Comparison of ENCODE assay signal across 16 cellular contexts in the genomic region with DNA sequence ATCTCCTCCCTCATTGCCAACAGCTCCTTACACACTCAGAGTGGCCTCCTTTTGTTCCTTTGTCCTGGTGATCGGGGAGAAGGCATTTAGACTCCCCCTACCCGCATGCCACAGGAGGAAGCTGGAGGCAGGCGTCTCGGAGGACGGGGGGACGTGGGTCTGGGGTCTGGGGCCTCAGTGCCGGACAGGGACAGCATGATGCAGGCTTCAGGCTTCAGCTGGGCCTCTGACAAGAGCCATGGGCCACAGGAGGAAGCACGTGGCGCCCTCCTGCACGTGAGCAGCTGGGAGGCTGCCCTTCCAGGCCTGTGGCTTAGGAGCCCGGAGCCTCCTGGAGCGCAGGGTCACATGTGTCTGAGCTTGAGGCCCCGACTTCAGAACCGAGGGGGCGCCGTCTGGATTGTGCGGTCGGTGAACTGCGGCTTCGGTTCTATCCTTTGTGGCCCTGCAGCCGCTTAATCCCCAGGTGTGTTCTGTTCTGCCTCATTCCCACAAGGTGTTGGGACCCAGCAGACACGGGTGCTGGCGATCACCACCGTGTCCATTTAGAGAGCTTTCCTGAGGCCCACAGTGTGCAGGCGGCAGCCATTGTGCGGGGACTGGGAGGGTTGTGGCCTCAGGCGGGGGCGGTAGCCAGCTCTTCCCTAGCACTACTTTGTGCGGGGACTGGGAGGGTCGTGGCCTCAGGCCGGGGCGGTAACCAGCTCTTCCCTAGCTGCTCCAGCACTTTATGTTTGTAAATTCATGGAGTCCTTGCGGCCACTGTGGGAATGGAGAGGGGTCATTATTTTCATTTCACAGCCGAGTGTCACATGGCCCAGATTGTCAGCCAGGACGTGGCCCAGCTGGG.
DNase-seq lines count a peak whose midpoint lies in the region; ATAC-seq and TF ChIP-seq lines count a peak whose summit lies in the region.
"Had no signal": no experiment of that assay in that cellular context is flagged by ENCODE, and none has a peak within 500 bp of the region (broad histone marks: within the 10 kb centered on the region; RNA-seq: fewer than 3 reads in every experiment).

No MANE protein-coding gene starts in this region.

- no peak overlapping the region for H3K27ac ChIP-seq in osteoblast (ENCODE audit: low read depth, low read length)
- H3K27ac ChIP-seq in aorta (ENCODE audit: low read depth in 1 of 2, low read length in 2 of 2): no peak overlapping the region
- H3K27ac ChIP-seq: C4-2B, hepatocyte, thoracic aorta had no signal

- 89 to 91% methylated on average over 35 of the region's 35 CpGs for WGBS in aorta, 2 donors

- peaks cover 8% of the 10 kb centered on the region for H3K27me3 Mint-ChIP-seq in activated naive CD8-positive, alpha-beta T cell treated with anti-CD3 and anti-CD28 coated beads, Interleukin-2, amount 50 U/mL, for 24 hours

- intact Hi-C loops in left cardiac atrium (cut with DNase I) (no loop called here), aorta (cut with DNase I) (loop anchor here in 1 of 2 donors (10.0 kb wide), 1 partner anchor 901 kb away; no protein-coding TSS in a partner anchor)

- H3K27me3 ChIP-seq in osteoblast (ENCODE audit: insufficient read depth, low read length) (no peaks in the 10 kb centered on the region), aorta (ENCODE audit: control insufficient read depth in 1 of 2, insufficient read depth in 2 of 2, low read length in 1 of 2) (no peaks in the 10 kb centered on the region)
- H3K27me3 ChIP-seq: hepatocyte had no signal

- peak; percentile 47 for DNase-seq in activated effector memory CD4-positive, alpha-beta T cell treated with anti-CD3 and anti-CD28 coated beads, Interleukin-2, amount 50 U/mL, for 16 hours
- no peak for DNase-seq in activated effector memory CD4-positive, alpha-beta T cell treated with Interleukin-2 at 50 U/mL for 16 hours
- no peak for DNase-seq in left cardiac atrium
- peak; percentile 61 for DNase-seq in osteoblast (ENCODE audit: insufficient read length, low spot score, missing footprints)
- peak in 1 of 2 donors; percentile 73 for DNase-seq in aorta
- no peak for DNase-seq in activated naive CD8-positive, alpha-beta T cell treated with anti-CD3 and anti-CD28 coated beads, Interleukin-2, amount 50 U/mL, for 24 hours
- no peak for DNase-seq in effector CD8-positive, alpha-beta T cell (lab: John Stamatoyannopoulos, UW)
- DNase-seq in activated CD4-positive, alpha-beta T cell treated with anti-CD3 and anti-CD28 coated beads for 1 hour: no peak
- DNase-seq: GOT3 had no signal

- H3K4me1 ChIP-seq in osteoblast (ENCODE audit: insufficient read depth, low read length) (no peaks in the 10 kb centered on the region), aorta (ENCODE audit: control insufficient read depth in 1 of 2, insufficient read depth in 2 of 2, low read length in 2 of 2) (no peaks in the 10 kb centered on the region)

- H4K20me1 ChIP-seq in osteoblast (ENCODE audit: insufficient read depth, low read length): no peaks in the 10 kb centered on the region

- H3K4me2 ChIP-seq in osteoblast (ENCODE audit: insufficient read depth, low read length): no peak overlapping the region
- H3K4me2 ChIP-seq: SK-N-SH had no signal

- no peak overlapping the region for H2AFZ ChIP-seq in osteoblast (ENCODE audit: low read length)
- H2AFZ ChIP-seq: hepatocyte had no signal

- H3K27ac Mint-ChIP-seq in activated naive CD8-positive, alpha-beta T cell treated with anti-CD3 and anti-CD28 coated beads, Interleukin-2, amount 50 U/mL, for 24 hours: no peak overlapping the region
- H3K27ac Mint-ChIP-seq: activated naive CD8-positive, alpha-beta T cell treated with anti-CD3 and anti-CD28 coated beads, Interleukin-2, amount 10 ng/mL, durations not matched to agents 7 days and 5 days had no signal

- no peaks in the 10 kb centered on the region for H3K9me3 Mint-ChIP-seq in activated naive CD8-positive, alpha-beta T cell treated with anti-CD3 and anti-CD28 coated beads, Interleukin-2, amount 50 U/mL, for 24 hours
- H3K9me3 Mint-ChIP-seq: activated naive CD8-positive, alpha-beta T cell treated with anti-CD3 and anti-CD28 coated beads, Interleukin-2, amount 10 ng/mL, durations not matched to agents 7 days and 5 days had no signal

- H3K36me3 ChIP-seq in osteoblast (ENCODE audit: insufficient read depth, low read length): no peaks in the 10 kb centered on the region
- H3K36me3 ChIP-seq in aorta (ENCODE audit: control insufficient read depth in 1 of 2, insufficient read depth in 2 of 2, low read length in 1 of 2): no peaks in the 10 kb centered on the region
- H3K36me3 ChIP-seq: thoracic aorta had no signal

- peak; percentile 6 for ATAC-seq in left cardiac atrium
- ATAC-seq in aorta (ENCODE audit: low FRiP score): peak; percentile 16
- no peak for ATAC-seq in activated naive CD8-positive, alpha-beta T cell treated with anti-CD3 and anti-CD28 coated beads, Interleukin-2, amount 50 U/mL, for 24 hours

- H3K79me2 ChIP-seq in osteoblast (ENCODE audit: insufficient read depth, low read length): no peaks in the 10 kb centered on the region
- H3K79me2 ChIP-seq: hepatocyte had no signal

- no peak for TF ChIP-seq CTCF in osteoblast (IDR thresholded peaks at IDR 0.05; ENCODE audit: extremely low read depth, low read depth, low read length)

- H3K9me3 ChIP-seq in osteoblast (ENCODE audit: low read depth, low read length): no peaks in the 10 kb centered on the region
- H3K9me3 ChIP-seq in aorta (ENCODE audit: control insufficient read depth, low read length): no peaks in the 10 kb centered on the region
- H3K9me3 ChIP-seq: mucosa of descending colon, SK-N-SH, thoracic aorta had no signal

- H3K4me1 Mint-ChIP-seq in activated naive CD8-positive, alpha-beta T cell treated with anti-CD3 and anti-CD28 coated beads, Interleukin-2, amount 50 U/mL, for 24 hours: peaks cover 25% of the 10 kb centered on the region

- H3K36me3 Mint-ChIP-seq in activated naive CD8-positive, alpha-beta T cell treated with anti-CD3 and anti-CD28 coated beads, Interleukin-2, amount 50 U/mL, for 24 hours (ENCODE audit: low read depth): no peaks in the 10 kb centered on the region
- H3K36me3 Mint-ChIP-seq: activated naive CD8-positive, alpha-beta T cell treated with anti-CD3 and anti-CD28 coated beads, Interleukin-2, amount 10 ng/mL, durations not matched to agents 7 days and 5 days had no signal

- no peak overlapping the region for H3K4me3 Mint-ChIP-seq in activated naive CD8-positive, alpha-beta T cell treated with anti-CD3 and anti-CD28 coated beads, Interleukin-2, amount 50 U/mL, for 24 hours
- H3K4me3 Mint-ChIP-seq: activated naive CD8-positive, alpha-beta T cell treated with anti-CD3 and anti-CD28 coated beads, Interleukin-2, amount 10 ng/mL, durations not matched to agents 7 days and 5 days had no signal

- H3K4me3 ChIP-seq in osteoblast (ENCODE audit: insufficient read depth, low read length) (no peak overlapping the region), aorta (ENCODE audit: low read length in 2 of 2) (no peak overlapping the region)
- H3K4me3 ChIP-seq: hepatocyte, mucosa of descending colon, skin epidermis, thoracic aorta had no signal

Comparison
In these comparisons a context has a peak if more than half of its experiments do, and no peak if none do; other contexts are left out.
1. DNase-seq: peak in activated effector memory CD4-positive, alpha-beta T cell treated with anti-CD3 and anti-CD28 coated beads, Interleukin-2, amount 50 U/mL, for 16 hours (single experiment) and osteoblast (single experiment); none in activated effector memory CD4-positive, alpha-beta T cell treated with Interleukin-2 at 50 U/mL for 16 hours (single experiment), left cardiac atrium (single experiment), activated naive CD8-positive, alpha-beta T cell treated with anti-CD3 and anti-CD28 coated beads, Interleukin-2, amount 50 U/mL, for 24 hours (single experiment), effector CD8-positive, alpha-beta T cell (single experiment) and activated CD4-positive, alpha-beta T cell treated with anti-CD3 and anti-CD28 coated beads for 1 hour (single experiment).